In the genomic region with DNA sequence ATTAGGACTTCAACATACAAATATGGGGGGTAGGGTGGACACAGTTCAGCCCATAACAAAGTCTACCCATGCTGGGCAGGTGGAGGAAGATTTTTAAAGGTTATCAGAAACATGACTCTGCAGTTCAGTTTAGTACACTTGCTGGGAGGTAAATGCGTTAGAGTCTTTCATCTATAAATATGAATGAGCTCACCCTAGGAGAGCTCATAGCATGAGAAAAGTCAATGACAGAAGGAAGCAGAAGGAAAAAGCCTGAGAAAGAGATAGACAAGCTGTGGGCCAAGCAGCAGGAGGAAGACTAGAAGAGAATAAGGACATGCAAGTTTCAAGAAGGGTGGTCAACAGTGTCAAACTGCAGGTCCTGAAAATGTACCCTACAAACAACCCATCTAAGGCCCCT, we compare ENCODE assay signal across 1 cellular context.
TF ChIP-seq lines count a peak whose summit lies in the region.

No MANE protein-coding gene starts in this region.

TF ChIP-seq in GM23338, 12 proteins besides CTCF, POLR2A, EP300 and RAD21 (continued from another document):
- TF ChIP-seq, protein P1, sequence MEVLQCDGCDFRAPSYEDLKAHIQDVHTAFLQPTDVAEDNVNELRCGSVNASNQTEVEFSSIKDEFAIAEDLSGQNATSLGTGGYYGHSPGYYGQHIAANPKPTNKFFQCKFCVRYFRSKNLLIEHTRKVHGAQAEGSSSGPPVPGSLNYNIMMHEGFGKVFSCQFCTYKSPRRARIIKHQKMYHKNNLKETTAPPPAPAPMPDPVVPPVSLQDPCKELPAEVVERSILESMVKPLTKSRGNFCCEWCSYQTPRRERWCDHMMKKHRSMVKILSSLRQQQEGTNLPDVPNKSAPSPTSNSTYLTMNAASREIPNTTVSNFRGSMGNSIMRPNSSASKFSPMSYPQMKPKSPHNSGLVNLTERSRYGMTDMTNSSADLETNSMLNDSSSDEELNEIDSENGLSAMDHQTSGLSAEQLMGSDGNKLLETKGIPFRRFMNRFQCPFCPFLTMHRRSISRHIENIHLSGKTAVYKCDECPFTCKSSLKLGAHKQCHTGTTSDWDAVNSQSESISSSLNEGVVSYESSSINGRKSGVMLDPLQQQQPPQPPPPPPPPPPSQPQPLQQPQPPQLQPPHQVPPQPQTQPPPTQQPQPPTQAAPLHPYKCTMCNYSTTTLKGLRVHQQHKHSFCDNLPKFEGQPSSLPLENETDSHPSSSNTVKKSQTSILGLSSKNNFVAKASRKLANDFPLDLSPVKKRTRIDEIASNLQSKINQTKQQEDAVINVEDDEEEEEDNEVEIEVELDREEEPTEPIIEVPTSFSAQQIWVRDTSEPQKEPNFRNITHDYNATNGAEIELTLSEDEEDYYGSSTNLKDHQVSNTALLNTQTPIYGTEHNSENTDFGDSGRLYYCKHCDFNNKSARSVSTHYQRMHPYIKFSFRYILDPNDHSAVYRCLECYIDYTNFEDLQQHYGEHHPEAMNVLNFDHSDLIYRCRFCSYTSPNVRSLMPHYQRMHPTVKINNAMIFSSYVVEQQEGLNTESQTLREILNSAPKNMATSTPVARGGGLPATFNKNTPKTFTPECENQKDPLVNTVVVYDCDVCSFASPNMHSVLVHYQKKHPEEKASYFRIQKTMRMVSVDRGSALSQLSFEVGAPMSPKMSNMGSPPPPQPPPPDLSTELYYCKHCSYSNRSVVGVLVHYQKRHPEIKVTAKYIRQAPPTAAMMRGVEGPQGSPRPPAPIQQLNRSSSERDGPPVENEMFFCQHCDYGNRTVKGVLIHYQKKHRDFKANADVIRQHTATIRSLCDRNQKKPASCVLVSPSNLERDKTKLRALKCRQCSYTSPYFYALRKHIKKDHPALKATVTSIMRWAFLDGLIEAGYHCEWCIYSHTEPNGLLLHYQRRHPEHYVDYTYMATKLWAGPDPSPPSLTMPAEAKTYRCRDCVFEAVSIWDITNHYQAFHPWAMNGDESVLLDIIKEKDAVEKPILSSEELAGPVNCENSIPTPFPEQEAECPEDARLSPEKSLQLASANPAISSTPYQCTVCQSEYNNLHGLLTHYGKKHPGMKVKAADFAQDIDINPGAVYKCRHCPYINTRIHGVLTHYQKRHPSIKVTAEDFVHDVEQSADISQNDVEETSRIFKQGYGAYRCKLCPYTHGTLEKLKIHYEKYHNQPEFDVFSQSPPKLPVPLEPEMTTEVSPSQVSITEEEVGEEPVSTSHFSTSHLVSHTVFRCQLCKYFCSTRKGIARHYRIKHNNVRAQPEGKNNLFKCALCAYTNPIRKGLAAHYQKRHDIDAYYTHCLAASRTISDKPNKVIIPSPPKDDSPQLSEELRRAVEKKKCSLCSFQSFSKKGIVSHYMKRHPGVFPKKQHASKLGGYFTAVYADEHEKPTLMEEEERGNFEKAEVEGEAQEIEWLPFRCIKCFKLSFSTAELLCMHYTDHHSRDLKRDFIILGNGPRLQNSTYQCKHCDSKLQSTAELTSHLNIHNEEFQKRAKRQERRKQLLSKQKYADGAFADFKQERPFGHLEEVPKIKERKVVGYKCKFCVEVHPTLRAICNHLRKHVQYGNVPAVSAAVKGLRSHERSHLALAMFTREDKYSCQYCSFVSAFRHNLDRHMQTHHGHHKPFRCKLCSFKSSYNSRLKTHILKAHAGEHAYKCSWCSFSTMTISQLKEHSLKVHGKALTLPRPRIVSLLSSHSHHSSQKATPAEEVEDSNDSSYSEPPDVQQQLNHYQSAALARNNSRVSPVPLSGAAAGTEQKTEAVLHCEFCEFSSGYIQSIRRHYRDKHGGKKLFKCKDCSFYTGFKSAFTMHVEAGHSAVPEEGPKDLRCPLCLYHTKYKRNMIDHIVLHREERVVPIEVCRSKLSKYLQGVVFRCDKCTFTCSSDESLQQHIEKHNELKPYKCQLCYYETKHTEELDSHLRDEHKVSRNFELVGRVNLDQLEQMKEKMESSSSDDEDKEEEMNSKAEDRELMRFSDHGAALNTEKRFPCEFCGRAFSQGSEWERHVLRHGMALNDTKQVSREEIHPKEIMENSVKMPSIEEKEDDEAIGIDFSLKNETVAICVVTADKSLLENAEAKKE (CRISPR knock-in tag; IDR thresholded peaks at IDR 0.05) = peak; percentile 77
